In the genomic region with DNA sequence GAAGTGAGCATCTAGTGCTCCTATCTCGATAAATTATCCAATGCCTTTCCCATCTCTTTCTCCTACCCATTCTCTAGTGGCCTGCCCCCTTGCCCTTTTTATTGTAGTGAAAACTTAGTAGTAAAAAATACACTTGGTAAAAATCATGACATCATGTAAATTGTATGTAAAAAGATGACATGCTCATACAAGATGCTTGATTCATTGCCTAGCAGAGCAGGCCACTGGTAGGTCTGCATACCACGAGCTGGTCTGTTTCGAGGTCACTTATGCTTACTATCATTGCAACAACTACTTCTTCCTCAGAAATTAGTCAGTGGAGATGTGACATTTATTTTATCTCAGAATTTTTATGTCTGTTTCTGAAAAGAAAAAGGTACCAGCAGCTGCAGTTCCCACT, we compare ENCODE assay signal across 18 cellular contexts.
DNase-seq lines count a peak whose midpoint lies in the region; ATAC-seq, FAIRE-seq and TF ChIP-seq lines count a peak whose summit lies in the region.
"Had no signal": no experiment of that assay in that cellular context is flagged by ENCODE, and none has a peak within 500 bp of the region (broad histone marks: within the 10 kb centered on the region; RNA-seq: fewer than 3 reads in every experiment).

No MANE protein-coding gene starts in this region.

- no peak overlapping the region for H2AFZ ChIP-seq in mesenchymal stem cell (ENCODE audit: low read depth, low read length)

- POLR2A ChIA-PET in CD4-positive, alpha-beta T cell (lab: Charles Lee): no interaction called here

- no peaks in the 10 kb centered on the region for H3K27me3 ChIP-seq in CD4-positive, alpha-beta T cell (ENCODE audit: control insufficient read depth, insufficient read depth, low read length)
- H3K27me3 ChIP-seq in mesenchymal stem cell (ENCODE audit: control insufficient read depth in 1 of 2, insufficient read depth in 1 of 2, low read length in 2 of 2): no peaks in the 10 kb centered on the region

- peaks cover 9% of the 10 kb centered on the region for H3K79me1 ChIP-seq in mesenchymal stem cell (replicated peaks; ENCODE audit: low read length, poor library complexity, severe bottlenecking)

- H3K18ac ChIP-seq in mesenchymal stem cell (ENCODE audit: low read depth in 1 of 2, low read length in 2 of 2): peak overlapping the region in 1 of 2 experiments; percentile 4

- DNase-seq in CD4-positive, alpha-beta T cell: no peak
- DNase-seq in NCI-H226: peak; percentile 65
- peak; percentile 54 for DNase-seq in dedifferentiated amniotic fluid mesenchymal stem cell (ENCODE audit: extremely low spot score)
- peak; percentile 64 for DNase-seq in mesenchymal stem cell
- no peak for DNase-seq in D721Med (ENCODE audit: insufficient read length, low spot score)
- DNase-seq: activated CD8-positive, alpha-beta T cell treated with anti-CD3 and anti-CD28 coated beads, Interleukin-2, amount 10 ng/mL, durations not matched to agents 7 days and 5 days; activated naive CD4-positive, alpha-beta T cell treated with Interleukin-2 at 50 U/mL for 16 hours; C1 segment of cervical spinal cord; NCI-H345; PC-3; stimulated activated CD4-positive, alpha-beta T cell treated with anti-CD3 and anti-CD28 coated beads, Interleukin-2, amount 100 ng/mL, for 48 hours; stimulated activated naive B cell treated with anti-CD40 and anti-IgM and Interleukin-4, amounts not matched to agents 10 μg/mL and 1 μg/mL and 100 μg/mL, for 72 hours had no signal

- H3K36me3 ChIP-seq in mesenchymal stem cell (ENCODE audit: control insufficient read depth in 1 of 2, insufficient read depth in 2 of 2, low read depth in 1 of 2, low read length in 2 of 2): no peaks in the 10 kb centered on the region
- H3K36me3 ChIP-seq: prostate gland had no signal

- peak overlapping the region; percentile 61 for H2AK5ac ChIP-seq in mesenchymal stem cell (ENCODE audit: low read length, severe bottlenecking)

- H4K91ac ChIP-seq in mesenchymal stem cell (ENCODE audit: low read length): no peak overlapping the region

- WGBS in mesenchymal stem cell: no CpG with 5 or more reads among the region's 3 CpGs

- H3K36me3 Mint-ChIP-seq in CD4-positive, alpha-beta T cell (ENCODE audit: low read depth): no peaks in the 10 kb centered on the region
- H3K36me3 Mint-ChIP-seq: stimulated activated naive B cell treated with anti-CD40 and anti-IgM and Interleukin-4, amounts not matched to agents 10 μg/mL and 1 μg/mL and 100 μg/mL, for 72 hours had no signal

- H3K23ac ChIP-seq in mesenchymal stem cell (ENCODE audit: low read length in 2 of 2): no peak overlapping the region

- H3K4me3 Mint-ChIP-seq in CD4-positive, alpha-beta T cell: no peak overlapping the region
- H3K4me3 Mint-ChIP-seq: activated CD8-positive, alpha-beta T cell treated with anti-CD3 and anti-CD28 coated beads, Interleukin-2, amount 10 ng/mL, durations not matched to agents 7 days and 5 days; central memory CD8-positive, alpha-beta T cell; stimulated activated naive B cell treated with anti-CD40 and anti-IgM and Interleukin-4, amounts not matched to agents 10 μg/mL and 1 μg/mL and 100 μg/mL, for 72 hours had no signal

- no peak for ATAC-seq in CD4-positive, alpha-beta T cell (ENCODE audit: poor library complexity)
- ATAC-seq in GM21381 (IDR thresholded peaks at IDR 0.05; ENCODE audit: unreplicated experiment) (no peak), HG02852 (IDR thresholded peaks at IDR 0.05; ENCODE audit: unreplicated experiment) (no peak), HG02870 (IDR thresholded peaks at IDR 0.05; ENCODE audit: unreplicated experiment) (no peak)
- ATAC-seq: activated CD8-positive, alpha-beta T cell treated with anti-CD3 and anti-CD28 coated beads, Interleukin-2, amount 10 ng/mL, durations not matched to agents 7 days and 5 days; PC-3 had no signal

- no peak overlapping the region for H4K8ac ChIP-seq in mesenchymal stem cell (ENCODE audit: low read length)

- peak overlapping the region in 1 of 2 experiments; percentile 63 for H2BK12ac ChIP-seq in mesenchymal stem cell (ENCODE audit: low read length in 2 of 2)

- H3K4ac ChIP-seq in mesenchymal stem cell (ENCODE audit: low read depth in 1 of 2, low read length in 2 of 2): no peak overlapping the region

- no peak for TF ChIP-seq CTCF in CD4-positive, alpha-beta T cell (IDR thresholded peaks at IDR 0.05)
- no peak for TF ChIP-seq CTCF in D721Med (IDR thresholded peaks at IDR 0.05; ENCODE audit: insufficient read depth, missing control alignments)

- intact Hi-C loops in CD4-positive, alpha-beta T cell (cut with DNase I, micrococcal nuclease): no loop called here

- no peak overlapping the region for H3K14ac ChIP-seq in mesenchymal stem cell (ENCODE audit: low read length in 2 of 2)

- peaks cover 26% of the 10 kb centered on the region for H3K4me1 Mint-ChIP-seq in CD4-positive, alpha-beta T cell (ENCODE audit: low read depth)
- H3K4me1 Mint-ChIP-seq: central memory CD8-positive, alpha-beta T cell had no signal

- no peak for FAIRE-seq in D721Med (lab: Jason Lieb, UNC)
- FAIRE-seq: H1 had no signal

- CTCF ChIA-PET in CD4-positive, alpha-beta T cell (lab: Charles Lee): no interaction called here

- peak overlapping the region; percentile 25 for H3K27ac Mint-ChIP-seq in CD4-positive, alpha-beta T cell
- H3K27ac Mint-ChIP-seq: activated CD8-positive, alpha-beta T cell treated with anti-CD3 and anti-CD28 coated beads, Interleukin-2, amount 10 ng/mL, durations not matched to agents 7 days and 5 days; stimulated activated naive B cell treated with anti-CD40 and anti-IgM and Interleukin-4, amounts not matched to agents 10 μg/mL and 1 μg/mL and 100 μg/mL, for 72 hours had no signal

- no peaks in the 10 kb centered on the region for H3K27me3 Mint-ChIP-seq in CD4-positive, alpha-beta T cell
- H3K27me3 Mint-ChIP-seq: stimulated activated naive B cell treated with anti-CD40 and anti-IgM and Interleukin-4, amounts not matched to agents 10 μg/mL and 1 μg/mL and 100 μg/mL, for 72 hours had no signal

- no peaks in the 10 kb centered on the region for H3K9me3 Mint-ChIP-seq in CD4-positive, alpha-beta T cell
- H3K9me3 Mint-ChIP-seq: central memory CD8-positive, alpha-beta T cell; stimulated activated naive B cell treated with anti-CD40 and anti-IgM and Interleukin-4, amounts not matched to agents 10 μg/mL and 1 μg/mL and 100 μg/mL, for 72 hours had no signal

- no peak overlapping the region for H2BK120ac ChIP-seq in mesenchymal stem cell (ENCODE audit: low read depth, low read length)

- no peak overlapping the region for H3K4me3 ChIP-seq in mesenchymal stem cell (ENCODE audit: insufficient read depth in 1 of 2, low read depth in 1 of 2, low read length in 2 of 2)
- H3K4me3 ChIP-seq: prostate gland had no signal

- no peak overlapping the region for H3K9ac ChIP-seq in mesenchymal stem cell (ENCODE audit: low read length)

- no peak overlapping the region for H2BK15ac ChIP-seq in mesenchymal stem cell (ENCODE audit: low read depth, poor library complexity, severe bottlenecking)

- no peak overlapping the region for H3K27ac ChIP-seq in CD4-positive, alpha-beta T cell (ENCODE audit: low read depth, low read length)
- H3K27ac ChIP-seq in mesenchymal stem cell (ENCODE audit: low read length, poor library complexity, severe bottlenecking): peak overlapping the region; percentile 38
- H3K27ac ChIP-seq: prostate gland had no signal

- H2BK5ac ChIP-seq in mesenchymal stem cell (ENCODE audit: low read depth, low read length, poor library complexity, severe bottlenecking): no peak overlapping the region

- H3K9me3 ChIP-seq in CD4-positive, alpha-beta T cell (ENCODE audit: control insufficient read depth, low read length): no peaks in the 10 kb centered on the region
- H3K9me3 ChIP-seq in mesenchymal stem cell (ENCODE audit: control insufficient read depth, low read length): no peaks in the 10 kb centered on the region
- H3K9me3 ChIP-seq: prostate gland had no signal

- peaks cover 15% of the 10 kb centered on the region for H3K4me1 ChIP-seq in mesenchymal stem cell (ENCODE audit: control insufficient read depth, insufficient read depth, low read depth, low read length)
- H3K4me1 ChIP-seq: prostate gland had no signal

- no peak overlapping the region for H3K4me2 ChIP-seq in mesenchymal stem cell (ENCODE audit: low read length, poor library complexity, severe bottlenecking)

Comparison
In these comparisons a context has a peak if more than half of its experiments do, and no peak if none do; other contexts are left out.
1. DNase-seq: peak in NCI-H226 (single experiment), dedifferentiated amniotic fluid mesenchymal stem cell (single experiment) and mesenchymal stem cell (single experiment); none in CD4-positive, alpha-beta T cell (0 of 10) and D721Med (single experiment).